ENCODE assay signal across 16 cellular contexts in the genomic region with DNA sequence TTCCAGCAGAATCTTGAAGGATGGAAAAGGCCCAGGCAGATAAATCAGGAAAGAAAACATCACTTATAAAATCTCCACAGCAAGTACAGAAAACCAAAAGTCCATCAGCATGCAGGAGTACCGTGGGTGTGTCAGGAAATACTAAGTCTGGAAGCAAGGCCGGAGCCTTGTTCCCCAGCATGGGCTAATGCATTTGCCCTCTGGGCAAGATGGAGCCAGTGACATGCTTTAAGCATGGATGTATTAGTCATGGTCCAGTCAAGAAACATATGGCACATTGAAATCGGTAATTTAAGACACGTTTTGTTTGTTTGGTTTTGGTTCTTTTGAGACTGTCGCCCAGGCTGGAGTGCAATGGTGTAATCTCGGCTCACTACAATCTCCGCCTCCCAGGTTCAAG.
"Had no signal": no experiment of that assay in that cellular context is flagged by ENCODE, and none has a peak within 500 bp of the region (broad histone marks: within the 10 kb centered on the region; RNA-seq: fewer than 3 reads in every experiment).

No MANE protein-coding gene starts in this region.

- H3K27me3 ChIP-seq: body of pancreas, sigmoid colon had no signal

- H3K36me3 ChIP-seq: lower lobe of right lung, sigmoid colon had no signal

- H3K27ac ChIP-seq: body of pancreas, lower lobe of right lung, sigmoid colon had no signal

- DNase-seq: activated B cell treated with CpG ODN at 0.5 μM for 24 hours; activated CD8-positive, alpha-beta memory T cell treated with anti-CD3 and anti-CD28 coated beads, Interleukin-2, amount 50 U/mL, for 4 hours; activated naive CD4-positive, alpha-beta T cell treated with anti-CD3 and anti-CD28 coated beads, Interleukin-2, amount 10 ng/mL, durations not matched to agents 7 days and 5 days; amniotic stem cell; body of pancreas; cerebellar nuclear complex; dermis blood vessel endothelial cell; erythroblast; left cardiac atrium; lower lobe of right lung; naive thymus-derived CD8-positive, alpha-beta T cell; sigmoid colon; stimulated activated CD4-positive, alpha-beta T cell treated with anti-CD3 and anti-CD28 coated beads, Interleukin-2, amount 100 ng/mL, for 24 hours; T-helper 2 cell had no signal

- ATAC-seq: body of pancreas; left cardiac atrium; lower lobe of right lung; naive thymus-derived CD8-positive, alpha-beta T cell had no signal

- H3K9me3 ChIP-seq: body of pancreas, lower lobe of right lung, sigmoid colon had no signal

- H3K27me3 Mint-ChIP-seq: activated naive CD4-positive, alpha-beta T cell treated with anti-CD3 and anti-CD28 coated beads, Interleukin-2, amount 10 ng/mL, durations not matched to agents 7 days and 5 days had no signal

- H3K4me3 ChIP-seq: body of pancreas, lower lobe of right lung, sigmoid colon had no signal

- H3K9me3 Mint-ChIP-seq: activated B cell treated with CpG ODN at 0.5 μM for 24 hours had no signal

- H3K4me1 ChIP-seq: body of pancreas, sigmoid colon had no signal

- H3K4me3 Mint-ChIP-seq: activated naive CD4-positive, alpha-beta T cell treated with anti-CD3 and anti-CD28 coated beads, Interleukin-2, amount 10 ng/mL, durations not matched to agents 7 days and 5 days had no signal

- FAIRE-seq: TTC549, urothelium cell line had no signal
